ENCODE assay signal across 8 cellular contexts in the genomic region with DNA sequence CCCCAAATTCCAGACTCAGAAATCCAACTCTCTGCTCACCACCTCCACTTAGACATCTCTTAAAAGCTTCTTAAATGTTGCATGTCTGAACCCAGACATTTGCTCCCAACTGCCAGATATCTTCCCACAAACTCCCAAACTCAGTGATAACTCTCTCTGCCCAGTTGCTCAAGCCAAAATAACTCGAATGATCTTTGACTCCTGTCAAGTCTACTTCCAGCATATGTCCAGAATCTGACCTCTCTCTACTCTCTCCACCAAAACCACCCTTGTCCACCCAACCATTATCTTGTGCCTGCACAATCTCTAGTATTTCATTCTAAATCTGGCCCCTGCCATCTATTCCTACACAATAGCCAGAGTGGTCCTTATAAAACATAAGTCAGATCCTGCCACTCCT.
"Had no signal": no experiment of that assay in that cellular context is flagged by ENCODE, and none has a peak within 500 bp of the region (broad histone marks: within the 10 kb centered on the region; RNA-seq: fewer than 3 reads in every experiment).

No MANE protein-coding gene starts in this region.

- FAIRE-seq: G401.6, GM12878, GM12891, GM12892, GM18507, GM19239 had no signal

- DNase-seq: GDM1, GF-D8 had no signal

- H3K4me3 ChIP-seq: GM12878 had no signal

- ATAC-seq: GM12878 had no signal
